ENCODE assay signal across 12 cellular contexts in genomic region chr7:5635461-5636445, GRCh38. TPM values are rescaled to one million over a fixed set of nuclear protein-coding genes. Genes with fewer than 3 reads are reported as not detected.
DNase-seq lines count a peak whose midpoint lies in the region; TF ChIP-seq lines count a peak whose summit lies in the region.
"Had no signal": no experiment of that assay in that cellular context is flagged by ENCODE, and none has a peak within 500 bp of the region (broad histone marks: within the 10 kb centered on the region; RNA-seq: fewer than 3 reads in every experiment).

No MANE protein-coding gene starts in this region.

- no peaks in the 10 kb centered on the region for H3K9me3 Mint-ChIP-seq in activated T-helper 2 cell treated with anti-CD3 and anti-CD28 coated beads, Interferon-gamma antibody, Interleukin-2, Interleukin-4, amounts not matched to agents 10 μg/mL and 5 μg/mL and 100 μg/mL, durations not matched to agents 14 hours and 24 hours and 36 hours

- peaks cover 11% of the 10 kb centered on the region for H3K4me1 Mint-ChIP-seq in activated T-helper 2 cell treated with anti-CD3 and anti-CD28 coated beads, Interferon-gamma antibody, Interleukin-2, Interleukin-4, amounts not matched to agents 10 μg/mL and 5 μg/mL and 100 μg/mL, durations not matched to agents 14 hours and 24 hours and 36 hours (ENCODE audit: low read depth)

- WGBS in HUES64 = 77% methylated on average over 12 of the region's 12 CpGs

- no peaks in the 10 kb centered on the region for H3K27me3 Mint-ChIP-seq in activated T-helper 2 cell treated with anti-CD3 and anti-CD28 coated beads, Interferon-gamma antibody, Interleukin-2, Interleukin-4, amounts not matched to agents 10 μg/mL and 5 μg/mL and 100 μg/mL, durations not matched to agents 14 hours and 24 hours and 36 hours (ENCODE audit: low read depth)

- H3K4me3 ChIP-seq in HUES64 (ENCODE audit: low read length) (no peak overlapping the region), ascending aorta (no peak overlapping the region), stomach smooth muscle (ENCODE audit: low read length in 2 of 2) (peak overlapping the region in 1 of 2 donors; percentile 7)
- H3K4me3 ChIP-seq: ovary had no signal

- peak overlapping the region; percentile 42 for H3K27ac ChIP-seq in HUES64 (ENCODE audit: low read depth, low read length)
- peak overlapping the region; percentile 16 to 71 for H3K27ac ChIP-seq in ascending aorta
- peak overlapping the region; percentile 53 for H3K27ac ChIP-seq in stomach smooth muscle (ENCODE audit: low read length)

- no peak for TF ChIP-seq CTCF in ascending aorta (IDR thresholded peaks at IDR 0.05)

- intact Hi-C loops in ascending aorta (cut with DNase I) = loop anchor here (2.0 to 5.0 kb wide), 2 partner anchors 39 to 62 kb away; no protein-coding TSS in a partner anchor
- intact Hi-C loops in activated T-helper 2 cell treated with anti-CD3 and anti-CD28 coated beads, Interferon-gamma antibody, Interleukin-2, Interleukin-4, amounts not matched to agents 10 μg/mL and 5 μg/mL and 100 μg/mL, durations not matched to agents 14 hours and 24 hours and 36 hours (cut with micrococcal nuclease) = no loop called here

- H3K36me3 ChIP-seq in HUES64 (ENCODE audit: insufficient read depth, low read length) = peaks cover 9% of the 10 kb centered on the region
- H3K36me3 ChIP-seq in ascending aorta = peaks cover 14 to 16% of the 10 kb centered on the region in 2 donors
- H3K36me3 ChIP-seq in stomach smooth muscle (ENCODE audit: control insufficient read depth in 2 of 2, insufficient read depth in 2 of 2, low read length in 2 of 2) = peaks cover 28 to 35% of the 10 kb centered on the region in 2 donors
- H3K36me3 ChIP-seq: ovary had no signal

- H3K9ac ChIP-seq in HUES64 (ENCODE audit: low read depth, low read length) (peak overlapping the region; percentile 62; the same call in 1 of the 2 replicates), stomach smooth muscle (ENCODE audit: low read length in 2 of 2) (peak overlapping the region in 1 of 2 donors; percentile 4)

- H3K27me3 ChIP-seq in HUES64 (ENCODE audit: insufficient read depth, low read length) (no peaks in the 10 kb centered on the region), ascending aorta (no peaks in the 10 kb centered on the region), stomach smooth muscle (ENCODE audit: control insufficient read depth in 1 of 2, insufficient read depth in 2 of 2, low read length in 2 of 2) (no peaks in the 10 kb centered on the region)
- H3K27me3 ChIP-seq: ovary had no signal

- in situ Hi-C loops in KBM-7 (cut with MboI; ENCODE audit: low pct_unique_long_range_greater_than_20kb, low sequenced_read_pairs) = no loop called here

- H3K9me3 ChIP-seq in HUES64 (ENCODE audit: insufficient read depth, low read depth, low read length) (no peaks in the 10 kb centered on the region), ascending aorta (no peaks in the 10 kb centered on the region), stomach smooth muscle (ENCODE audit: control insufficient read depth in 2 of 2, low read length in 2 of 2) (no peaks in the 10 kb centered on the region)
- H3K9me3 ChIP-seq: ovary had no signal

- H3K4me3 Mint-ChIP-seq in activated T-helper 2 cell treated with anti-CD3 and anti-CD28 coated beads, Interferon-gamma antibody, Interleukin-2, Interleukin-4, amounts not matched to agents 10 μg/mL and 5 μg/mL and 100 μg/mL, durations not matched to agents 14 hours and 24 hours and 36 hours (ENCODE audit: low read depth) = no peak overlapping the region

- peaks cover 41% of the 10 kb centered on the region for H3K36me3 Mint-ChIP-seq in activated T-helper 2 cell treated with anti-CD3 and anti-CD28 coated beads, Interferon-gamma antibody, Interleukin-2, Interleukin-4, amounts not matched to agents 10 μg/mL and 5 μg/mL and 100 μg/mL, durations not matched to agents 14 hours and 24 hours and 36 hours (ENCODE audit: low read depth)

- DNase-seq in ascending aorta (ENCODE audit: low spot score in 2 of 2) (no peak), inferior parietal cortex (ENCODE audit: extremely low spot score) (peak; percentile 74), KBM-7 (no peak), CD1c-positive myeloid dendritic cell (ENCODE audit: extremely low spot score) (no peak), H4 (ENCODE audit: low spot score) (no peak)
- no peak for DNase-seq in activated T-helper 2 cell treated with anti-CD3 and anti-CD28 coated beads, Interferon-gamma antibody, Interleukin-2, Interleukin-4, amounts not matched to agents 10 μg/mL and 5 μg/mL and 100 μg/mL, durations not matched to agents 14 hours and 24 hours and 36 hours (ENCODE audit: low spot score)
- DNase-seq: GF-D8, NCI-H1694, ovary, T-helper 2 cell had no signal

- H3K4me1 ChIP-seq in HUES64 (ENCODE audit: insufficient read depth, low read length) (peaks cover 44% of the 10 kb centered on the region), ascending aorta (peaks cover 24 to 43% of the 10 kb centered on the region in 2 donors), stomach smooth muscle (ENCODE audit: control insufficient read depth, insufficient read depth, low read length) (peaks cover 59% of the 10 kb centered on the region)

- no peak overlapping the region for H3K27ac Mint-ChIP-seq in activated T-helper 2 cell treated with anti-CD3 and anti-CD28 coated beads, Interferon-gamma antibody, Interleukin-2, Interleukin-4, amounts not matched to agents 10 μg/mL and 5 μg/mL and 100 μg/mL, durations not matched to agents 14 hours and 24 hours and 36 hours

RNA-seq across cellular contexts. Expression of gene FSCN1, which starts 43.1 kb away (rescaled TPM):
- polyA plus RNA-seq in HUES64 (2013, experiment 1 of 2) = 333 TPM
- 347 TPM for polyA plus RNA-seq in HUES64 (2013, experiment 2 of 2)
- 129 TPM for total RNA-seq in ascending aorta
- 173 and 225 TPM in 2 replicates for total RNA-seq in H4 (2014; rRNA removed; shearing (Covaris generic))
- total RNA-seq in activated T-helper 2 cell treated with anti-CD3 and anti-CD28 coated beads, Interferon-gamma antibody, Interleukin-2, Interleukin-4, amounts not matched to agents 10 μg/mL and 5 μg/mL and 100 μg/mL, durations not matched to agents 14 hours and 24 hours and 36 hours = 30.3 and 30.7 TPM in 2 replicates
